Comparison of ENCODE assay signal across 1 cellular context in the genomic region with DNA sequence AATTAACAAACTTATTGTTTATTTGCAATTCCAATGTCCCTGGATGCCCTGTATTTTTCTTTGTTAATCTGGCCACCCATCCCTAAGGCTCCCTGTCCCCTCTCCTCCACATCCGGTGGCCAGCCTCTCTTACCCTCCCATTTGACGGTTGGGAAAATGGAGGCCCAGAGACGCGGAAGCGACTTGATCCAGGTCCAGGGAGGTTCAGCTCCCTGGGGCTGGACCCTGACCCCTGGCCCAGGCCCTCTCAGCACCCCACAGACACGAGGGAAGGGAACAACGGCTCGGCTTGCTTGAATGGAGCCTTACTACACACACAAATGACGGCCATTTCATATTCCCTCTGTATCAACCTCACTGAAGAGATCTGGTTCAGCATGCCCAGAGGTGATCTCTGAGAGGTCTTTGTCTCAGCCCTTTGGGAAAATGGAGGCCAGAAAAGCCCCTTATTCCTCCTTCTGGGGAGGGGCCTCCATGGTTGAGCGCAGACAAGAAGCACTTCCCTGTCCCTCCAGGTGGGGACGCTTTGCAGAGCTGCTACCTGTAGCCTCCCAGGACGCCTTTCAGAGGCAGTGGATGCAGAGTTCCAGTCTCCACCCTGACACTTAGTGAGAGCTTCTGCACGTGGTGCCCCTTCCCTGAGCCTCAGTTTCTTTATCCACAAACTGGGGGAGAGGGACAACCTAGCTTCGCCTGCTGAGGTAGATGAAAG.
TF ChIP-seq lines count a peak whose summit lies in the region.

No MANE protein-coding gene starts in this region.

TF ChIP-seq in HCT116, 20 proteins besides CTCF, POLR2A, EP300 and RAD21 (continued from another document):
- TF ChIP-seq, protein P1, sequence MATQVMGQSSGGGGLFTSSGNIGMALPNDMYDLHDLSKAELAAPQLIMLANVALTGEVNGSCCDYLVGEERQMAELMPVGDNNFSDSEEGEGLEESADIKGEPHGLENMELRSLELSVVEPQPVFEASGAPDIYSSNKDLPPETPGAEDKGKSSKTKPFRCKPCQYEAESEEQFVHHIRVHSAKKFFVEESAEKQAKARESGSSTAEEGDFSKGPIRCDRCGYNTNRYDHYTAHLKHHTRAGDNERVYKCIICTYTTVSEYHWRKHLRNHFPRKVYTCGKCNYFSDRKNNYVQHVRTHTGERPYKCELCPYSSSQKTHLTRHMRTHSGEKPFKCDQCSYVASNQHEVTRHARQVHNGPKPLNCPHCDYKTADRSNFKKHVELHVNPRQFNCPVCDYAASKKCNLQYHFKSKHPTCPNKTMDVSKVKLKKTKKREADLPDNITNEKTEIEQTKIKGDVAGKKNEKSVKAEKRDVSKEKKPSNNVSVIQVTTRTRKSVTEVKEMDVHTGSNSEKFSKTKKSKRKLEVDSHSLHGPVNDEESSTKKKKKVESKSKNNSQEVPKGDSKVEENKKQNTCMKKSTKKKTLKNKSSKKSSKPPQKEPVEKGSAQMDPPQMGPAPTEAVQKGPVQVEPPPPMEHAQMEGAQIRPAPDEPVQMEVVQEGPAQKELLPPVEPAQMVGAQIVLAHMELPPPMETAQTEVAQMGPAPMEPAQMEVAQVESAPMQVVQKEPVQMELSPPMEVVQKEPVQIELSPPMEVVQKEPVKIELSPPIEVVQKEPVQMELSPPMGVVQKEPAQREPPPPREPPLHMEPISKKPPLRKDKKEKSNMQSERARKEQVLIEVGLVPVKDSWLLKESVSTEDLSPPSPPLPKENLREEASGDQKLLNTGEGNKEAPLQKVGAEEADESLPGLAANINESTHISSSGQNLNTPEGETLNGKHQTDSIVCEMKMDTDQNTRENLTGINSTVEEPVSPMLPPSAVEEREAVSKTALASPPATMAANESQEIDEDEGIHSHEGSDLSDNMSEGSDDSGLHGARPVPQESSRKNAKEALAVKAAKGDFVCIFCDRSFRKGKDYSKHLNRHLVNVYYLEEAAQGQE (IDR thresholded peaks at IDR 0.05; ENCODE audit: low read depth) = no peak
- TF ChIP-seq, protein P2, sequence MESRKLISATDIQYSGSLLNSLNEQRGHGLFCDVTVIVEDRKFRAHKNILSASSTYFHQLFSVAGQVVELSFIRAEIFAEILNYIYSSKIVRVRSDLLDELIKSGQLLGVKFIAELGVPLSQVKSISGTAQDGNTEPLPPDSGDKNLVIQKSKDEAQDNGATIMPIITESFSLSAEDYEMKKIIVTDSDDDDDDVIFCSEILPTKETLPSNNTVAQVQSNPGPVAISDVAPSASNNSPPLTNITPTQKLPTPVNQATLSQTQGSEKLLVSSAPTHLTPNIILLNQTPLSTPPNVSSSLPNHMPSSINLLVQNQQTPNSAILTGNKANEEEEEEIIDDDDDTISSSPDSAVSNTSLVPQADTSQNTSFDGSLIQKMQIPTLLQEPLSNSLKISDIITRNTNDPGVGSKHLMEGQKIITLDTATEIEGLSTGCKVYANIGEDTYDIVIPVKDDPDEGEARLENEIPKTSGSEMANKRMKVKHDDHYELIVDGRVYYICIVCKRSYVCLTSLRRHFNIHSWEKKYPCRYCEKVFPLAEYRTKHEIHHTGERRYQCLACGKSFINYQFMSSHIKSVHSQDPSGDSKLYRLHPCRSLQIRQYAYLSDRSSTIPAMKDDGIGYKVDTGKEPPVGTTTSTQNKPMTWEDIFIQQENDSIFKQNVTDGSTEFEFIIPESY (IDR thresholded peaks at IDR 0.05; ENCODE audit: extremely low read depth, insufficient replicate concordance, low read length) = no peak
- TF ChIP-seq, protein P3, sequence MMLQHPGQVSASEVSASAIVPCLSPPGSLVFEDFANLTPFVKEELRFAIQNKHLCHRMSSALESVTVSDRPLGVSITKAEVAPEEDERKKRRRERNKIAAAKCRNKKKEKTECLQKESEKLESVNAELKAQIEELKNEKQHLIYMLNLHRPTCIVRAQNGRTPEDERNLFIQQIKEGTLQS (IDR thresholded peaks at IDR 0.05) = no peak
- TF ChIP-seq CEBPB (IDR thresholded peaks at IDR 0.05; ENCODE audit: low read depth) (no peak), ELF1 (IDR thresholded peaks at IDR 0.05; ENCODE audit: borderline replicate concordance, low read depth) (no peak), POLR2AphosphoS5 (IDR thresholded peaks at IDR 0.05; ENCODE audit: low read depth, low read length) (no peak), ZFX (IDR thresholded peaks at IDR 0.05) (no peak)
- TF ChIP-seq, protein P4, sequence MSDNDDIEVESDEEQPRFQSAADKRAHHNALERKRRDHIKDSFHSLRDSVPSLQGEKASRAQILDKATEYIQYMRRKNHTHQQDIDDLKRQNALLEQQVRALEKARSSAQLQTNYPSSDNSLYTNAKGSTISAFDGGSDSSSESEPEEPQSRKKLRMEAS (IDR thresholded peaks at IDR 0.05) = no peak
